Comparison of ENCODE assay signal across 1 cellular context in the genomic region with DNA sequence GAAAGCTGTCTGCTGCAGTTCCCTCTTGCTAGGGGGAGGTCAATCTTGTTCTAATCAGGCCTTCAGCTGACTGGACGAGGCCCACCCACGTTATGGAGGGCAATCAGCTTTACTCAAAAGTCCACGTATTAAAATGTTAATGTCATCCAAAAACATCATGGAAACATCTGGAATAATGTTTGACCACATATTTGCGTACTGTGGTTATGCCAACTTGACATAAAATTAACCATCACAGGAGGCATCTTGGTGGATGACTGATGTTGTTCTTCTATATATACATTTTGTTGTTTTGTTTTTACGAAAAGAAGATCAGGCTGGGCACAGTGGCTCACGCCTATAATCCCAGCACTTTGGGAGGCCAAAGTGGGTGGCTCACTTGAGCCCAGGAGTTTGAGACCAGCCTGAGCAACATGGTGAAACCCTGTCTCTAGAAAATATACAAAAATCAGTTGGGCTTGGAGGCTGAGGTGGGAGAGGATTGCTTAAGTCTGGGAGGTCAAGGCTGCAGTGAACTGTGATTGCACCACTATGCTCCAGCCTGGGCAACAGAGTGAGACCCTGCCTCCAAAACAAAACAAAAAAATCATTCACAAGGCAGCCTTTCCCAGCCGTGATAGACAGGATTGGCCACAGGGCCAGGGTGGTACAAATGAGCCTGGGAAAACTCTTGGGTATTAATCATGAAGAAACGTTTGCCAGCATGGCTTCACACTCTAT.
TF ChIP-seq lines count a peak whose summit lies in the region.

No MANE protein-coding gene starts in this region.

TF ChIP-seq in HepG2, 621 proteins besides CTCF, POLR2A, EP300 and RAD21:
- TF ChIP-seq FOXO1 (CRISPR knock-in tag; IDR thresholded peaks at IDR 0.05) (no peak), JDP2 (CRISPR knock-in tag; IDR thresholded peaks at IDR 0.05; ENCODE audit: borderline replicate concordance) (no peak), NR2F1 (CRISPR knock-in tag; IDR thresholded peaks at IDR 0.05) (0 out of 4 replicates have a peak, but pooled peaks of 1 of the 2 experiments have one; percentile 43), KDM1A (CRISPR knock-in tag; IDR thresholded peaks at IDR 0.05) (peak; percentile 71; the same call in 1 of the 2 replicates), NONO (IDR thresholded peaks at IDR 0.05) (no peak), NONO (CRISPR knock-in tag; conservative IDR thresholded peaks at IDR 0.05) (no peak), NCOA5 (CRISPR knock-in tag; IDR thresholded peaks at IDR 0.05) (no peak), SATB2 (CRISPR knock-in tag; IDR thresholded peaks at IDR 0.05) (no peak), RARA (CRISPR knock-in tag; IDR thresholded peaks at IDR 0.05) (peak; percentile 75), SNRNP70 (IDR thresholded peaks at IDR 0.05; ENCODE audit: low read depth, low read length) (no peak), SKI (IDR thresholded peaks at IDR 0.05; ENCODE audit: partially characterized antibody) (no peak), PRPF4 (IDR thresholded peaks at IDR 0.05; ENCODE audit: low read depth, low read length, poor library complexity, severe bottlenecking) (no peak), NR2F6 (IDR thresholded peaks at IDR 0.05) (peak; percentile 42; the same call in 1 of the 2 replicates), NR2F6 (CRISPR knock-in tag; IDR thresholded peaks at IDR 0.05) (peak; percentile 57; the same call in 1 of the 2 replicates), ZNF3 (CRISPR knock-in tag; IDR thresholded peaks at IDR 0.05) (0 out of 2 replicates have a peak, but pooled peaks have one; percentile 24), ZNF230 (CRISPR knock-in tag; IDR thresholded peaks at IDR 0.05) (0 out of 2 replicates have a peak, but pooled peaks have one; percentile 45), ZNF816 (CRISPR knock-in tag; IDR thresholded peaks at IDR 0.05; ENCODE audit: borderline replicate concordance) (no peak), HDAC6 (IDR thresholded peaks at IDR 0.05; ENCODE audit: low read depth, low read length) (no peak), CEBPB (IDR thresholded peaks at IDR 0.05; ENCODE audit: borderline replicate concordance, low read depth, low read length) (peak; percentile 51; the same call in 1 of the 2 replicates), EZH2 (conservative IDR thresholded peaks at IDR 0.05; ENCODE audit: low read depth, low read length) (no peak), MAFK (conservative IDR thresholded peaks at IDR 0.05 in 1 of 2, IDR thresholded peaks at IDR 0.05 in 1 of 2; ENCODE audit: low read length in 2 of 2) (peak in 1 of 2 experiments; percentile 28; a peak in 2 of 4 replicates), ZFAT (CRISPR knock-in tag; conservative IDR thresholded peaks at IDR 0.05) (no peak), NR2C2 (CRISPR knock-in tag; IDR thresholded peaks at IDR 0.05; ENCODE audit: borderline replicate concordance) (peak; percentile 68), ZNF775 (CRISPR knock-in tag; IDR thresholded peaks at IDR 0.05; ENCODE audit: borderline replicate concordance) (no peak), ZNF44 (CRISPR knock-in tag; IDR thresholded peaks at IDR 0.05) (no peak), ZNF350 (CRISPR knock-in tag; IDR thresholded peaks at IDR 0.05; ENCODE audit: borderline replicate concordance, low read depth) (no peak), MAFF (IDR thresholded peaks at IDR 0.05; ENCODE audit: low read depth, low read length) (peak; percentile 53; the same call in 1 of the 2 replicates), ZNF121 (CRISPR knock-in tag; IDR thresholded peaks at IDR 0.05) (peak; percentile 98), GATAD2A (CRISPR knock-in tag; IDR thresholded peaks at IDR 0.05) (no peak), CEBPG (CRISPR knock-in tag; IDR thresholded peaks at IDR 0.05) (peak; percentile 51)
- TF ChIP-seq, protein P1, sequence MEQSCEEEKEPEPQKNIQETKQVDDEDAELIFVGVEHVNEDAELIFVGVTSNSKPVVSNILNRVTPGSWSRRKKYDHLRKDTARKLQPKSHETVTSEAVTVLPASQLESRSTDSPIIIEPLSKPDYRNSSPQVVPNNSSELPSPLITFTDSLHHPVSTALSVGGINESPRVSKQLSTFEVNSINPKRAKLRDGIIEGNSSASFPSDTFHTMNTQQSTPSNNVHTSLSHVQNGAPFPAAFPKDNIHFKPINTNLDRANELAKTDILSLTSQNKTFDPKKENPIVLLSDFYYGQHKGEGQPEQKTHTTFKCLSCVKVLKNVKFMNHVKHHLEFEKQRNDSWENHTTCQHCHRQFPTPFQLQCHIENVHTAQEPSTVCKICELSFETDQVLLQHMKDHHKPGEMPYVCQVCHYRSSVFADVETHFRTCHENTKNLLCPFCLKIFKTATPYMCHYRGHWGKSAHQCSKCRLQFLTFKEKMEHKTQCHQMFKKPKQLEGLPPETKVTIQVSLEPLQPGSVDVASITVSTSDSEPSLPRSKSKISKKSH (CRISPR knock-in tag; IDR thresholded peaks at IDR 0.05; ENCODE audit: borderline replicate concordance), result no peak
- TF ChIP-seq, protein P2, sequence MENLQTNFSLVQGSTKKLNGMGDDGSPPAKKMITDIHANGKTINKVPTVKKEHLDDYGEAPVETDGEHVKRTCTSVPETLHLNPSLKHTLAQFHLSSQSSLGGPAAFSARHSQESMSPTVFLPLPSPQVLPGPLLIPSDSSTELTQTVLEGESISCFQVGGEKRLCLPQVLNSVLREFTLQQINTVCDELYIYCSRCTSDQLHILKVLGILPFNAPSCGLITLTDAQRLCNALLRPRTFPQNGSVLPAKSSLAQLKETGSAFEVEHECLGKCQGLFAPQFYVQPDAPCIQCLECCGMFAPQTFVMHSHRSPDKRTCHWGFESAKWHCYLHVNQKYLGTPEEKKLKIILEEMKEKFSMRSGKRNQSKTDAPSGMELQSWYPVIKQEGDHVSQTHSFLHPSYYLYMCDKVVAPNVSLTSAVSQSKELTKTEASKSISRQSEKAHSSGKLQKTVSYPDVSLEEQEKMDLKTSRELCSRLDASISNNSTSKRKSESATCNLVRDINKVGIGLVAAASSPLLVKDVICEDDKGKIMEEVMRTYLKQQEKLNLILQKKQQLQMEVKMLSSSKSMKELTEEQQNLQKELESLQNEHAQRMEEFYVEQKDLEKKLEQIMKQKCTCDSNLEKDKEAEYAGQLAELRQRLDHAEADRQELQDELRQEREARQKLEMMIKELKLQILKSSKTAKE (CRISPR knock-in tag; IDR thresholded peaks at IDR 0.05; ENCODE audit: borderline replicate concordance), result no peak
- TF ChIP-seq, protein P3, sequence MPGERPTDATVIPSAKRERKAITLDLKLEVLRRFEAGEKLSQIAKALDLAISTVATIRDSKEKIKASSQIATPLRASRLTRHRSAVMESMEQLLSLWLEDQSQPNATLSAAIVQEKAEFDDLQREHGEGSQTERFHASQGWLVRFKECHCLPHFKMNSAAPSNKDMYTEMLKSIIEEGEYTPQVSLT (CRISPR knock-in tag; IDR thresholded peaks at IDR 0.05; ENCODE audit: borderline replicate concordance, low read depth), result no peak
- TF ChIP-seq, protein P4, sequence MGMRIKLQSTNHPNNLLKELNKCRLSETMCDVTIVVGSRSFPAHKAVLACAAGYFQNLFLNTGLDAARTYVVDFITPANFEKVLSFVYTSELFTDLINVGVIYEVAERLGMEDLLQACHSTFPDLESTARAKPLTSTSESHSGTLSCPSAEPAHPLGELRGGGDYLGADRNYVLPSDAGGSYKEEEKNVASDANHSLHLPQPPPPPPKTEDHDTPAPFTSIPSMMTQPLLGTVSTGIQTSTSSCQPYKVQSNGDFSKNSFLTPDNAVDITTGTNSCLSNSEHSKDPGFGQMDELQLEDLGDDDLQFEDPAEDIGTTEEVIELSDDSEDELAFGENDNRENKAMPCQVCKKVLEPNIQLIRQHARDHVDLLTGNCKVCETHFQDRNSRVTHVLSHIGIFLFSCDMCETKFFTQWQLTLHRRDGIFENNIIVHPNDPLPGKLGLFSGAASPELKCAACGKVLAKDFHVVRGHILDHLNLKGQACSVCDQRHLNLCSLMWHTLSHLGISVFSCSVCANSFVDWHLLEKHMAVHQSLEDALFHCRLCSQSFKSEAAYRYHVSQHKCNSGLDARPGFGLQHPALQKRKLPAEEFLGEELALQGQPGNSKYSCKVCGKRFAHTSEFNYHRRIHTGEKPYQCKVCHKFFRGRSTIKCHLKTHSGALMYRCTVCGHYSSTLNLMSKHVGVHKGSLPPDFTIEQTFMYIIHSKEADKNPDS (CRISPR knock-in tag; IDR thresholded peaks at IDR 0.05), result no peak
- TF ChIP-seq, protein P5, sequence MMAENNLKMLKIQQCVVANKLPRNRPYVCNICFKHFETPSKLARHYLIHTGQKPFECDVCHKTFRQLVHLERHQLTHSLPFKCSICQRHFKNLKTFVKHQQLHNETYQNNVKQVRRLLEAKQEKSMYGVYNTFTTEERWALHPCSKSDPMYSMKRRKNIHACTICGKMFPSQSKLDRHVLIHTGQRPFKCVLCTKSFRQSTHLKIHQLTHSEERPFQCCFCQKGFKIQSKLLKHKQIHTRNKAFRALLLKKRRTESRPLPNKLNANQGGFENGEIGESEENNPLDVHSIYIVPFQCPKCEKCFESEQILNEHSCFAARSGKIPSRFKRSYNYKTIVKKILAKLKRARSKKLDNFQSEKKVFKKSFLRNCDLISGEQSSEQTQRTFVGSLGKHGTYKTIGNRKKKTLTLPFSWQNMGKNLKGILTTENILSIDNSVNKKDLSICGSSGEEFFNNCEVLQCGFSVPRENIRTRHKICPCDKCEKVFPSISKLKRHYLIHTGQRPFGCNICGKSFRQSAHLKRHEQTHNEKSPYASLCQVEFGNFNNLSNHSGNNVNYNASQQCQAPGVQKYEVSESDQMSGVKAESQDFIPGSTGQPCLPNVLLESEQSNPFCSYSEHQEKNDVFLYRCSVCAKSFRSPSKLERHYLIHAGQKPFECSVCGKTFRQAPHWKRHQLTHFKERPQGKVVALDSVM (CRISPR knock-in tag; IDR thresholded peaks at IDR 0.05), result peak; percentile 74
- TF ChIP-seq, protein P6, sequence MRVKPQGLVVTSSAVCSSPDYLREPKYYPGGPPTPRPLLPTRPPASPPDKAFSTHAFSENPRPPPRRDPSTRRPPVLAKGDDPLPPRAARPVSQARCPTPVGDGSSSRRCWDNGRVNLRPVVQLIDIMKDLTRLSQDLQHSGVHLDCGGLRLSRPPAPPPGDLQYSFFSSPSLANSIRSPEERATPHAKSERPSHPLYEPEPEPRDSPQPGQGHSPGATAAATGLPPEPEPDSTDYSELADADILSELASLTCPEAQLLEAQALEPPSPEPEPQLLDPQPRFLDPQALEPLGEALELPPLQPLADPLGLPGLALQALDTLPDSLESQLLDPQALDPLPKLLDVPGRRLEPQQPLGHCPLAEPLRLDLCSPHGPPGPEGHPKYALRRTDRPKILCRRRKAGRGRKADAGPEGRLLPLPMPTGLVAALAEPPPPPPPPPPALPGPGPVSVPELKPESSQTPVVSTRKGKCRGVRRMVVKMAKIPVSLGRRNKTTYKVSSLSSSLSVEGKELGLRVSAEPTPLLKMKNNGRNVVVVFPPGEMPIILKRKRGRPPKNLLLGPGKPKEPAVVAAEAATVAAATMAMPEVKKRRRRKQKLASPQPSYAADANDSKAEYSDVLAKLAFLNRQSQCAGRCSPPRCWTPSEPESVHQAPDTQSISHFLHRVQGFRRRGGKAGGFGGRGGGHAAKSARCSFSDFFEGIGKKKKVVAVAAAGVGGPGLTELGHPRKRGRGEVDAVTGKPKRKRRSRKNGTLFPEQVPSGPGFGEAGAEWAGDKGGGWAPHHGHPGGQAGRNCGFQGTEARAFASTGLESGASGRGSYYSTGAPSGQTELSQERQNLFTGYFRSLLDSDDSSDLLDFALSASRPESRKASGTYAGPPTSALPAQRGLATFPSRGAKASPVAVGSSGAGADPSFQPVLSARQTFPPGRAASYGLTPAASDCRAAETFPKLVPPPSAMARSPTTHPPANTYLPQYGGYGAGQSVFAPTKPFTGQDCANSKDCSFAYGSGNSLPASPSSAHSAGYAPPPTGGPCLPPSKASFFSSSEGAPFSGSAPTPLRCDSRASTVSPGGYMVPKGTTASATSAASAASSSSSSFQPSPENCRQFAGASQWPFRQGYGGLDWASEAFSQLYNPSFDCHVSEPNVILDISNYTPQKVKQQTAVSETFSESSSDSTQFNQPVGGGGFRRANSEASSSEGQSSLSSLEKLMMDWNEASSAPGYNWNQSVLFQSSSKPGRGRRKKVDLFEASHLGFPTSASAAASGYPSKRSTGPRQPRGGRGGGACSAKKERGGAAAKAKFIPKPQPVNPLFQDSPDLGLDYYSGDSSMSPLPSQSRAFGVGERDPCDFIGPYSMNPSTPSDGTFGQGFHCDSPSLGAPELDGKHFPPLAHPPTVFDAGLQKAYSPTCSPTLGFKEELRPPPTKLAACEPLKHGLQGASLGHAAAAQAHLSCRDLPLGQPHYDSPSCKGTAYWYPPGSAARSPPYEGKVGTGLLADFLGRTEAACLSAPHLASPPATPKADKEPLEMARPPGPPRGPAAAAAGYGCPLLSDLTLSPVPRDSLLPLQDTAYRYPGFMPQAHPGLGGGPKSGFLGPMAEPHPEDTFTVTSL (CRISPR knock-in tag; IDR thresholded peaks at IDR 0.05; ENCODE audit: borderline replicate concordance), result no peak
